In the genomic region with DNA sequence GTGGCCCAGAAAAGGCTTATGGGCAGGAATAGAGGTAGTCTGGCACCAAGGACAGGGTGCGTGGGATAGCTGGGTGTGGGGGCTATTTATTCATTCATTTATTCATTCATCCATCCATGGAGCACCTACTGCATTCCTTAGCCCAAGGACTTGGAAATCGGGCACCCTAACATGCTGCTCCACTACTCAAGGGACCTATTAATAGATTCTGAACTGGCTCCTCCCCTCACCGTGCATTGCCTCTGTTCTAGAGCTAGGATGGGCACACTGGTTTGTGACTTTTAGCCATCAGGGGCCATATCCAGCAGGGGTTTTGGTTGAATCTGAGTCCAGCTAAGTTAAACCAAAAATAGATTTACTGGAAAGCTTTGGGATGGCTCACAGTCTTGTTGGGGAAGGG, we compare ENCODE assay signal across 30 cellular contexts.
"Had no signal": no experiment of that assay in that cellular context is flagged by ENCODE, and none has a peak within 500 bp of the region (broad histone marks: within the 10 kb centered on the region; RNA-seq: fewer than 3 reads in every experiment).

No MANE protein-coding gene starts in this region.

- H3K27ac ChIP-seq: ascending aorta, breast epithelium, esophagus squamous epithelium, gastroesophageal sphincter, WERI-Rb-1 had no signal

- H3K4me3 ChIP-seq: ascending aorta, breast epithelium, esophagus squamous epithelium, gastroesophageal sphincter had no signal

- H3K36me3 Mint-ChIP-seq: activated naive CD4-positive, alpha-beta T cell treated with anti-CD3 and anti-CD28 coated beads, Interleukin-2, amount 10 ng/mL, durations not matched to agents 7 days and 5 days; activated naive CD4-positive, alpha-beta T cell treated with anti-CD3 and anti-CD28 coated beads, Interleukin-2, amount 50 U/mL, for 72 hours; activated naive CD8-positive, alpha-beta T cell treated with anti-CD3 and anti-CD28 coated beads, Interleukin-2, amount 10 ng/mL, durations not matched to agents 7 days and 5 days; brain; T-cell had no signal

- H3K4me1 ChIP-seq: ascending aorta, breast epithelium, esophagus squamous epithelium, gastroesophageal sphincter had no signal

- H3K27ac Mint-ChIP-seq: activated B cell treated with CpG ODN at 0.5 μM for 24 hours; activated CD8-positive, alpha-beta T cell treated with anti-CD3 and anti-CD28 coated beads for 36 hours; activated naive CD4-positive, alpha-beta T cell treated with anti-CD3 and anti-CD28 coated beads, Interleukin-2, amount 10 ng/mL, durations not matched to agents 7 days and 5 days; activated naive CD4-positive, alpha-beta T cell treated with anti-CD3 and anti-CD28 coated beads, Interleukin-2, amount 50 U/mL, for 72 hours; activated naive CD8-positive, alpha-beta T cell treated with anti-CD3 and anti-CD28 coated beads, Interleukin-2, amount 10 ng/mL, durations not matched to agents 7 days and 5 days; activated T-cell treated with anti-CD3 and anti-CD28 coated beads, Interleukin-2, amount 50 U/mL, for 72 hours; effector memory CD8-positive, alpha-beta T cell; T-cell; T-helper 1 cell treated with Interleukin-12 subunit alpha and Interleukin-12 subunit beta and Interleukin-4 antibody, amounts not matched to agents 30 μg/mL and 1 μg/mL, for 36 hours had no signal

- ATAC-seq: activated CD4-positive, CD25-positive, alpha-beta regulatory T cell treated with anti-CD3 and anti-CD28 coated beads, Interleukin-2, amount 50 U/mL, for 24 hours; activated CD8-positive, alpha-beta T cell treated with anti-CD3 and anti-CD28 coated beads for 36 hours; activated naive CD4-positive, alpha-beta T cell treated with anti-CD3 and anti-CD28 coated beads, Interleukin-2, amount 50 U/mL, for 72 hours; activated T-cell treated with anti-CD3 and anti-CD28 coated beads, Interleukin-2, amount 50 U/mL, for 72 hours; effector memory CD8-positive, alpha-beta T cell; gastroesophageal sphincter; T-cell had no signal

- H3K4me1 Mint-ChIP-seq: activated B cell treated with CpG ODN at 0.5 μM for 24 hours; activated naive CD4-positive, alpha-beta T cell treated with anti-CD3 and anti-CD28 coated beads, Interleukin-2, amount 10 ng/mL, durations not matched to agents 7 days and 5 days; activated naive CD8-positive, alpha-beta T cell treated with anti-CD3 and anti-CD28 coated beads, Interleukin-2, amount 10 ng/mL, durations not matched to agents 7 days and 5 days; T-cell had no signal

- H3K9me3 Mint-ChIP-seq: activated B cell treated with CpG ODN at 0.5 μM for 24 hours; activated CD8-positive, alpha-beta T cell treated with anti-CD3 and anti-CD28 coated beads for 36 hours; activated naive CD4-positive, alpha-beta T cell treated with anti-CD3 and anti-CD28 coated beads, Interleukin-2, amount 10 ng/mL, durations not matched to agents 7 days and 5 days; activated naive CD4-positive, alpha-beta T cell treated with anti-CD3 and anti-CD28 coated beads, Interleukin-2, amount 50 U/mL, for 72 hours; activated naive CD8-positive, alpha-beta T cell treated with anti-CD3 and anti-CD28 coated beads, Interleukin-2, amount 10 ng/mL, durations not matched to agents 7 days and 5 days; activated T-cell treated with anti-CD3 and anti-CD28 coated beads, Interleukin-2, amount 50 U/mL, for 72 hours; effector memory CD8-positive, alpha-beta T cell; T-cell; T-helper 1 cell treated with Interleukin-12 subunit alpha and Interleukin-12 subunit beta and Interleukin-4 antibody, amounts not matched to agents 30 μg/mL and 1 μg/mL, for 36 hours had no signal

- H3K27me3 Mint-ChIP-seq: activated B cell treated with CpG ODN at 0.5 μM for 24 hours; activated CD8-positive, alpha-beta T cell treated with anti-CD3 and anti-CD28 coated beads for 36 hours; brain; effector memory CD8-positive, alpha-beta T cell had no signal

- H3K9me3 ChIP-seq: ascending aorta, breast epithelium, esophagus squamous epithelium, gastroesophageal sphincter had no signal

- H3K27me3 ChIP-seq: ascending aorta, esophagus squamous epithelium, gastroesophageal sphincter had no signal

- DNase-seq: activated B cell treated with CpG ODN at 0.5 μM for 24 hours; activated CD4-positive, alpha-beta T cell treated with anti-CD3 and anti-CD28 coated beads for 48 hours; activated CD4-positive, alpha-beta T cell treated with anti-CD3 and anti-CD28 coated beads, Interleukin-2, amount 50 U/mL, for 1 hour; activated CD4-positive, alpha-beta T cell treated with anti-CD3 and anti-CD28 coated beads, Interleukin-2, amount 50 U/mL, for 48 hours; activated CD8-positive, alpha-beta memory T cell treated with anti-CD3 and anti-CD28 coated beads for 24 hours; activated CD8-positive, alpha-beta T cell treated with anti-CD3 and anti-CD28 coated beads for 36 hours; activated gamma-delta T cell; activated naive CD4-positive, alpha-beta T cell; activated naive CD4-positive, alpha-beta T cell treated with anti-CD3 and anti-CD28 coated beads, Interleukin-2, amount 10 ng/mL, durations not matched to agents 7 days and 5 days; activated naive CD8-positive, alpha-beta T cell treated with anti-CD3 and anti-CD28 coated beads, Interleukin-2, amount 10 ng/mL, durations not matched to agents 7 days and 5 days; activated T-cell treated with anti-CD3 and anti-CD28 coated beads, Interleukin-2, amount 50 U/mL, for 1 hour; activated T-cell treated with anti-CD3 and anti-CD28 coated beads, Interleukin-2, amount 50 U/mL, for 72 hours; cortex of kidney; dermis blood vessel endothelial cell; effector CD4-positive, alpha-beta T cell; effector memory CD8-positive, alpha-beta T cell; erythroblast; esophagus squamous epithelium; foreskin melanocyte; SW 1271; T-cell; T-helper 9 cell; WERI-Rb-1 had no signal

- H3K36me3 ChIP-seq: ascending aorta, breast epithelium, esophagus squamous epithelium, gastroesophageal sphincter, WERI-Rb-1 had no signal

- H3K4me3 Mint-ChIP-seq: activated B cell treated with CpG ODN at 0.5 μM for 24 hours; activated CD8-positive, alpha-beta T cell treated with anti-CD3 and anti-CD28 coated beads for 36 hours; activated naive CD4-positive, alpha-beta T cell treated with anti-CD3 and anti-CD28 coated beads, Interleukin-2, amount 10 ng/mL, durations not matched to agents 7 days and 5 days; activated naive CD8-positive, alpha-beta T cell treated with anti-CD3 and anti-CD28 coated beads, Interleukin-2, amount 10 ng/mL, durations not matched to agents 7 days and 5 days; activated T-cell treated with anti-CD3 and anti-CD28 coated beads, Interleukin-2, amount 50 U/mL, for 72 hours; brain; effector memory CD8-positive, alpha-beta T cell; T-cell; T-helper 1 cell treated with Interleukin-12 subunit alpha and Interleukin-12 subunit beta and Interleukin-4 antibody, amounts not matched to agents 30 μg/mL and 1 μg/mL, for 36 hours had no signal
